Comparison of ENCODE assay signal across 8 cellular contexts in the genomic region with DNA sequence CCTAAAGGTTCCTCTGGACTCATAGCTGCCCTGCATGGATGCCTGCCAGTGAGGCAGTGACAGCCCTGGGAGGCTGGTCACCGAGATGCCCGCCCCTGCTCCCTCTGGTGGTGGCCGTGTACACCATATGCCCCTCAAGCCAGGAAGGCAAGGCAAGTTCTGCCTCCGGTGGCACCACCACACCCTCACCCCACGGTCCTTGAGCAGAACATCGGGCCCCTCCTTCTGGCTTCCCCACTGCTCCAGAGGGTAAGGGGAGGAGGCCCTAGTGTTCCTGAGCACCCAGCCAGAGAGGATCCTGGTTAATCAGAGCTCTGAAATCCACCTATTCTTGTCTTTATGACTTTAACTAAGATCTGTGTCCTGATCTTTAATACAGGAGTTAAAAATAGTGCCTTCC. TPM values are rescaled to one million over a fixed set of nuclear protein-coding genes. Genes with fewer than 3 reads are reported as not detected.
DNase-seq lines count a peak whose midpoint lies in the region; ATAC-seq and TF ChIP-seq lines count a peak whose summit lies in the region.

No MANE protein-coding gene starts in this region.

- no peak overlapping the region for H4K5ac ChIP-seq in mesendoderm (ENCODE audit: low read length)

- H3K9me3 ChIP-seq in heart left ventricle (no peaks in the 10 kb centered on the region), RWPE2 (ENCODE audit: severe bottlenecking) (no peaks in the 10 kb centered on the region), body of pancreas (no peaks in the 10 kb centered on the region)

- no peak overlapping the region for H2AK5ac ChIP-seq in mesendoderm (ENCODE audit: low read length)

- no peak overlapping the region for H2BK15ac ChIP-seq in mesendoderm (replicated peaks; ENCODE audit: low read depth)

- TF ChIP-seq CTCF in heart left ventricle (IDR thresholded peaks at IDR 0.05) = peak in 11 of 12 donors; percentile 44 to 87 (median 61)
- TF ChIP-seq CTCF in RWPE2 (IDR thresholded peaks at IDR 0.05; ENCODE audit: poor library complexity, severe bottlenecking) = peak; percentile 61
- peak in 4 of 7 experiments; percentile 31 to 77 (median 52) for TF ChIP-seq CTCF in body of pancreas (IDR thresholded peaks at IDR 0.05)

- intact Hi-C loops in heart left ventricle (cut with DNase I) (loop anchor here in 7 of 10 donors (1.0 to 5.0 kb wide), 6 partner anchors 45 to 105 kb away; no protein-coding TSS in a partner anchor), cardiac septum (cut with DNase I) (loop anchor here (2.0 to 5.0 kb wide), 3 partner anchors 49 to 105 kb away; no protein-coding TSS in a partner anchor), body of pancreas (cut with DNase I) (no loop called here)

- TF ChIP-seq POLR2A in heart left ventricle (IDR thresholded peaks at IDR 0.05) = no peak
- no peak for TF ChIP-seq POLR2A in body of pancreas (IDR thresholded peaks at IDR 0.05)

- no peak overlapping the region for H3K4me2 ChIP-seq in mesendoderm (ENCODE audit: low read length)

- H3K4ac ChIP-seq in mesendoderm (ENCODE audit: low read depth, low read length) = no peak overlapping the region

- H3K4me1 ChIP-seq in heart left ventricle = peaks cover 0 to 32% (median 21%) of the 10 kb centered on the region in 12 donors
- peaks cover 23% of the 10 kb centered on the region for H3K4me1 ChIP-seq in RWPE2 (ENCODE audit: insufficient read depth, poor library complexity, severe bottlenecking)
- H3K4me1 ChIP-seq in body of pancreas = peaks cover 25% of the 10 kb centered on the region
- H3K4me1 ChIP-seq in mesendoderm (ENCODE audit: control insufficient read depth, low read depth, low read length) = peaks cover 3% of the 10 kb centered on the region

- H3K79me1 ChIP-seq in mesendoderm (ENCODE audit: low read length) = no peaks in the 10 kb centered on the region

- H3K36me3 ChIP-seq in heart left ventricle (peaks cover 0 to 40% (median 29%) of the 10 kb centered on the region in 9 donors), RWPE2 (ENCODE audit: low read depth) (peaks cover 40% of the 10 kb centered on the region), body of pancreas (replicated peaks in 1 of 2; ENCODE audit: insufficient read depth in 1 of 2, low read depth in 2 of 2) (no peaks in the 10 kb centered on the region), mesendoderm (ENCODE audit: control insufficient read depth, insufficient read depth, low read length) (no peaks in the 10 kb centered on the region)

- DNase-seq in heart left ventricle (peak; percentile 75 to 88 (median 81)), cardiac septum (ENCODE audit: low spot score) (no peak), RWPE2 (ENCODE audit: low spot score) (peak; percentile 77), body of pancreas (peak in 3 of 4 donors; percentile 62 to 87 (median 79)), mesendoderm (peak; percentile 85), NCI-H1092 treated with DMSO at 0.1 percent for 48 hours (lab: John Stamatoyannopoulos, UW) (no peak)

- H3K27me3 ChIP-seq in heart left ventricle = no peaks in the 10 kb centered on the region
- no peaks in the 10 kb centered on the region for H3K27me3 ChIP-seq in RWPE2 (ENCODE audit: insufficient read depth, poor library complexity, severe bottlenecking)
- no peaks in the 10 kb centered on the region for H3K27me3 ChIP-seq in body of pancreas
- no peaks in the 10 kb centered on the region for H3K27me3 ChIP-seq in mesendoderm (ENCODE audit: insufficient read depth, low read length, poor library complexity)

- H3K4me3 ChIP-seq in heart left ventricle = no peak overlapping the region
- H3K4me3 ChIP-seq in RWPE2 (ENCODE audit: severe bottlenecking) = no peak overlapping the region
- H3K4me3 ChIP-seq in body of pancreas = no peak overlapping the region
- H3K4me3 ChIP-seq in mesendoderm (ENCODE audit: low read length) = no peak overlapping the region

- no peaks in the 10 kb centered on the region for H3K79me2 ChIP-seq in mesendoderm (ENCODE audit: control insufficient read depth, insufficient read depth, low read length)

- H3K27ac ChIP-seq in heart left ventricle = peak overlapping the region in 9 of 12 donors; percentile 35 to 74 (median 63)
- H3K27ac ChIP-seq in RWPE2 (ENCODE audit: poor library complexity, severe bottlenecking) = peak overlapping the region; percentile 98
- peak overlapping the region in 2 of 4 donors; percentile 64 to 70 for H3K27ac ChIP-seq in body of pancreas
- H3K27ac ChIP-seq in mesendoderm (ENCODE audit: low read depth, low read length) = no peak overlapping the region

- H3K18ac ChIP-seq in mesendoderm (ENCODE audit: low read length) = no peak overlapping the region

- WGBS in heart left ventricle, 4 donors = 0 to 54% (median 42%) methylated on average over 2 to 6 of the region's 6 CpGs
- 63 to 93% methylated on average over 3 to 6 of the region's 6 CpGs for WGBS in body of pancreas, 2 donors
- no CpG with 5 or more reads among the region's 6 CpGs for WGBS in mesendoderm (ENCODE audit: extremely low coverage, insufficient coverage, low lambda C conversion rate)

- H3K23ac ChIP-seq in mesendoderm (ENCODE audit: low read length) = no peak overlapping the region

- H2BK120ac ChIP-seq in mesendoderm (ENCODE audit: low read depth, low read length) = no peak overlapping the region

- H3K56ac ChIP-seq in mesendoderm (ENCODE audit: low read length) = no peak overlapping the region

- H2BK5ac ChIP-seq in mesendoderm (ENCODE audit: low read length) = no peak overlapping the region

- peak; percentile 57 to 82 (median 68) for ATAC-seq in heart left ventricle
- ATAC-seq in HG02642 (IDR thresholded peaks at IDR 0.05; ENCODE audit: poor library complexity, unreplicated experiment) = peak; percentile 71
- peak; percentile 6; the same call in 1 of the 3 replicates for ATAC-seq in RWPE2 (ENCODE audit: low read depth)
- ATAC-seq in body of pancreas = peak; percentile 47
- no peak for ATAC-seq in GM18873 (IDR thresholded peaks at IDR 0.05; ENCODE audit: low FRiP score, unreplicated experiment)

- H4K8ac ChIP-seq in mesendoderm (ENCODE audit: low read depth, low read length) = no peak overlapping the region

- no peak overlapping the region for H3K9ac ChIP-seq in mesendoderm (ENCODE audit: low read length)

RNA-seq across cellular contexts. Expression of gene S100A14, which starts 1.6 kb away (rescaled TPM):
- total RNA-seq in heart left ventricle (1 to 10 TPM in 7 of 9 donors, under 1 TPM in 1, not detected in 1; 0.79 to 6.1 (median 3.9) TPM), cardiac septum (3.4 TPM), body of pancreas (10 to 100 TPM; 12.2 to 30.4 TPM)
- 1 to 10 TPM; 1.7 to 4.4 TPM for polyA plus RNA-seq in heart left ventricle
- 2.4 TPM for polyA plus RNA-seq in mesendoderm (2013, experiment 1 of 2)
- 2.6 TPM for polyA plus RNA-seq in mesendoderm (2013, experiment 2 of 2)

RNA-seq across cellular contexts. Expression of gene S100A16, which starts 4.7 kb away (rescaled TPM):
- 10 to 100 TPM; 37.2 to 92.6 (median 45.4) TPM for total RNA-seq in heart left ventricle
- 100 to 1,000 TPM in 1 of 2 donors, 10 to 100 TPM in 1; 72.6 to 233 TPM for polyA plus RNA-seq in heart left ventricle
- total RNA-seq in cardiac septum = 39.8 TPM
- total RNA-seq in body of pancreas = 10 to 100 TPM; 20.1 to 42.5 TPM
- polyA plus RNA-seq in mesendoderm (2013, experiment 1 of 2) = 12.7 TPM
- 13.5 TPM for polyA plus RNA-seq in mesendoderm (2013, experiment 2 of 2)

RNA-seq across cellular contexts. Expression of gene S100A13, which starts 9.6 kb away (rescaled TPM):
- total RNA-seq in heart left ventricle = 100 to 1,000 TPM in 7 of 9 donors, 10 to 100 TPM in 2; 98.1 to 189 (median 132) TPM
- polyA plus RNA-seq in heart left ventricle = 100 to 1,000 TPM; 173 to 272 TPM
- total RNA-seq in cardiac septum = 200 TPM
- total RNA-seq in body of pancreas = 10 to 100 TPM; 65.3 to 88.7 TPM
- polyA plus RNA-seq in mesendoderm (2013, experiment 1 of 2) = 68.1 TPM
- 65.7 TPM for polyA plus RNA-seq in mesendoderm (2013, experiment 2 of 2)

RNA-seq across cellular contexts. Expression of gene S100A1, which starts 10.6 kb away (rescaled TPM):
- total RNA-seq in heart left ventricle = 1,000 to 10,000 TPM; 1,023 to 2,291 (median 2,114) TPM
- 1,000 to 10,000 TPM in 1 of 2 donors, 100 to 1,000 TPM in 1; 752 to 3,565 TPM for polyA plus RNA-seq in heart left ventricle
- total RNA-seq in cardiac septum = 1,915 TPM
- total RNA-seq in body of pancreas = 10 to 100 TPM in 1 of 2 donors, 1 to 10 TPM in 1; 7.3 to 57.0 TPM
- 0.29 TPM for polyA plus RNA-seq in mesendoderm (2013, experiment 1 of 2)
- 0.32 TPM for polyA plus RNA-seq in mesendoderm (2013, experiment 2 of 2)

RNA-seq across cellular contexts. Expression of gene CHTOP, which starts 16.2 kb away (rescaled TPM):
- total RNA-seq in heart left ventricle (10 to 100 TPM; 48.4 to 92.0 (median 67.7) TPM), cardiac septum (90.4 TPM), body of pancreas (10 to 100 TPM; 62.3 to 68.0 TPM)
- 10 to 100 TPM; 72.9 to 73.4 TPM for polyA plus RNA-seq in heart left ventricle
- 88.9 TPM for polyA plus RNA-seq in mesendoderm (2013, experiment 1 of 2)
- 88.2 TPM for polyA plus RNA-seq in mesendoderm (2013, experiment 2 of 2)

Comparison
In these comparisons a context has a peak if more than half of its experiments do, and no peak if none do; other contexts are left out.
1. DNase-seq: peak in heart left ventricle (5 of 5), RWPE2 (single experiment), body of pancreas (3 of 4) and mesendoderm (single experiment); none in cardiac septum (single experiment) and NCI-H1092 treated with DMSO at 0.1 percent for 48 hours (single experiment).
2. Peak in every context shown above with its lines, with median percentiles within 50 percentile points of each other: CTCF ChIP-seq.